Comparison of ENCODE assay signal across 1 cellular context in the genomic region with DNA sequence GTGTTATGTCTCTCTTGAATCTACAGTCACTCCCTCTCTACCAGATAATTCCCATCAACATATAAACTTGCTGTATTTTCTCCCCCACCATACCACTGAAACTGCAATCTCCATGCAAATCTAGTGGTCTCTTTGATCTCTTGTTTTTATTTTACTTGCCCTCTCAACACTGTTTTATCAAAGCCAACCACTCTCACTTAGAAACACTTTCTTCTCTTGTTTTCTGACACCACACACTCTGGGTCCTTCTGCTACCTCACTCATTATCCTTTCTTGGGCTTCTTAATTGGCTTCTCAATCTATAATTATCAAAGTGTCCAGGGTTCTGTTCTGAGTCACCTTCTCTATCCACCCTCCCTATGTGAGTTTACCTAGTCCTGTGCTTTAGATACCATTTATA.
TF ChIP-seq lines count a peak whose summit lies in the region.

No MANE protein-coding gene starts in this region.

TF ChIP-seq in K562, 482 proteins besides CTCF, POLR2A, EP300 and RAD21:
- TF ChIP-seq, protein P1, sequence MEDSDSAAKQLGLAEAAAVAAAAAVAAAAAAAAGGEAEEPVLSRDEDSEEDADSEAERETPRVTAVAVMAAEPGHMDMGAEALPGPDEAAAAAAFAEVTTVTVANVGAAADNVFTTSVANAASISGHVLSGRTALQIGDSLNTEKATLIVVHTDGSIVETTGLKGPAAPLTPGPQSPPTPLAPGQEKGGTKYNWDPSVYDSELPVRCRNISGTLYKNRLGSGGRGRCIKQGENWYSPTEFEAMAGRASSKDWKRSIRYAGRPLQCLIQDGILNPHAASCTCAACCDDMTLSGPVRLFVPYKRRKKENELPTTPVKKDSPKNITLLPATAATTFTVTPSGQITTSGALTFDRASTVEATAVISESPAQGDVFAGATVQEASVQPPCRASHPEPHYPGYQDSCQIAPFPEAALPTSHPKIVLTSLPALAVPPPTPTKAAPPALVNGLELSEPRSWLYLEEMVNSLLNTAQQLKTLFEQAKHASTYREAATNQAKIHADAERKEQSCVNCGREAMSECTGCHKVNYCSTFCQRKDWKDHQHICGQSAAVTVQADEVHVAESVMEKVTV (CRISPR knock-in tag; IDR thresholded peaks at IDR 0.05) = no peak
- TF ChIP-seq DPF2 (IDR thresholded peaks at IDR 0.05) (0 out of 2 replicates have a peak, but pooled peaks have one; percentile 16), POU5F1 (IDR thresholded peaks at IDR 0.05; ENCODE audit: borderline replicate concordance, low read depth, low read length, partially characterized antibody) (no peak), CC2D1A (IDR thresholded peaks at IDR 0.05) (no peak), ZNF140 (CRISPR knock-in tag; IDR thresholded peaks at IDR 0.05) (no peak), YBX1 (IDR thresholded peaks at IDR 0.05) (no peak), CBFA2T3 (IDR thresholded peaks at IDR 0.05) (peak; percentile 42; the same call in 1 of the 2 replicates), HMG20B (CRISPR knock-in tag; IDR thresholded peaks at IDR 0.05) (no peak), LEF1 (IDR thresholded peaks at IDR 0.05) (peak; percentile 87), ZNF766 (CRISPR knock-in tag; conservative IDR thresholded peaks at IDR 0.05) (no peak), U2AF2 (optimal IDR thresholded peaks at IDR 0.05; ENCODE audit: low read depth, low read length) (no peak), FOXM1 (IDR thresholded peaks at IDR 0.05; ENCODE audit: low read depth) (no peak), FOXM1 (CRISPR knock-in tag; IDR thresholded peaks at IDR 0.05; ENCODE audit: low read depth) (no peak), NFXL1 (CRISPR knock-in tag; IDR thresholded peaks at IDR 0.05) (no peak), ETS2 (tag; IDR thresholded peaks at IDR 0.05; ENCODE audit: borderline replicate concordance, poor library complexity, severe bottlenecking) (no peak), SIN3B (IDR thresholded peaks at IDR 0.05; ENCODE audit: low read depth) (no peak), TCF7 (IDR thresholded peaks at IDR 0.05; ENCODE audit: borderline replicate concordance) (peak; percentile 83; the same call in 1 of the 2 replicates)
- TF ChIP-seq, protein P2, sequence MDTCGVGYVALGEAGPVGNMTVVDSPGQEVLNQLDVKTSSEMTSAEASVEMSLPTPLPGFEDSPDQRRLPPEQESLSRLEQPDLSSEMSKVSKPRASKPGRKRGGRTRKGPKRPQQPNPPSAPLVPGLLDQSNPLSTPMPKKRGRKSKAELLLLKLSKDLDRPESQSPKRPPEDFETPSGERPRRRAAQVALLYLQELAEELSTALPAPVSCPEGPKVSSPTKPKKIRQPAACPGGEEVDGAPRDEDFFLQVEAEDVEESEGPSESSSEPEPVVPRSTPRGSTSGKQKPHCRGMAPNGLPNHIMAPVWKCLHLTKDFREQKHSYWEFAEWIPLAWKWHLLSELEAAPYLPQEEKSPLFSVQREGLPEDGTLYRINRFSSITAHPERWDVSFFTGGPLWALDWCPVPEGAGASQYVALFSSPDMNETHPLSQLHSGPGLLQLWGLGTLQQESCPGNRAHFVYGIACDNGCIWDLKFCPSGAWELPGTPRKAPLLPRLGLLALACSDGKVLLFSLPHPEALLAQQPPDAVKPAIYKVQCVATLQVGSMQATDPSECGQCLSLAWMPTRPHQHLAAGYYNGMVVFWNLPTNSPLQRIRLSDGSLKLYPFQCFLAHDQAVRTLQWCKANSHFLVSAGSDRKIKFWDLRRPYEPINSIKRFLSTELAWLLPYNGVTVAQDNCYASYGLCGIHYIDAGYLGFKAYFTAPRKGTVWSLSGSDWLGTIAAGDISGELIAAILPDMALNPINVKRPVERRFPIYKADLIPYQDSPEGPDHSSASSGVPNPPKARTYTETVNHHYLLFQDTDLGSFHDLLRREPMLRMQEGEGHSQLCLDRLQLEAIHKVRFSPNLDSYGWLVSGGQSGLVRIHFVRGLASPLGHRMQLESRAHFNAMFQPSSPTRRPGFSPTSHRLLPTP (IDR thresholded peaks at IDR 0.05; ENCODE audit: borderline replicate concordance, extremely low read depth, insufficient read length) = no peak
- TF ChIP-seq, protein P3, sequence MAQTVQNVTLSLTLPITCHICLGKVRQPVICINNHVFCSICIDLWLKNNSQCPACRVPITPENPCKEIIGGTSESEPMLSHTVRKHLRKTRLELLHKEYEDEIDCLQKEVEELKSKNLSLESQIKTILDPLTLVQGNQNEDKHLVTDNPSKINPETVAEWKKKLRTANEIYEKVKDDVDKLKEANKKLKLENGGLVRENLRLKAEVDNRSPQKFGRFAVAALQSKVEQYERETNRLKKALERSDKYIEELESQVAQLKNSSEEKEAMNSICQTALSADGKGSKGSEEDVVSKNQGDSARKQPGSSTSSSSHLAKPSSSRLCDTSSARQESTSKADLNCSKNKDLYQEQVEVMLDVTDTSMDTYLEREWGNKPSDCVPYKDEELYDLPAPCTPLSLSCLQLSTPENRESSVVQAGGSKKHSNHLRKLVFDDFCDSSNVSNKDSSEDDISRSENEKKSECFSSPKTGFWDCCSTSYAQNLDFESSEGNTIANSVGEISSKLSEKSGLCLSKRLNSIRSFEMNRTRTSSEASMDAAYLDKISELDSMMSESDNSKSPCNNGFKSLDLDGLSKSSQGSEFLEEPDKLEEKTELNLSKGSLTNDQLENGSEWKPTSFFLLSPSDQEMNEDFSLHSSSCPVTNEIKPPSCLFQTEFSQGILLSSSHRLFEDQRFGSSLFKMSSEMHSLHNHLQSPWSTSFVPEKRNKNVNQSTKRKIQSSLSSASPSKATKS (CRISPR knock-in tag; IDR thresholded peaks at IDR 0.05) = no peak
- TF ChIP-seq, protein P4, sequence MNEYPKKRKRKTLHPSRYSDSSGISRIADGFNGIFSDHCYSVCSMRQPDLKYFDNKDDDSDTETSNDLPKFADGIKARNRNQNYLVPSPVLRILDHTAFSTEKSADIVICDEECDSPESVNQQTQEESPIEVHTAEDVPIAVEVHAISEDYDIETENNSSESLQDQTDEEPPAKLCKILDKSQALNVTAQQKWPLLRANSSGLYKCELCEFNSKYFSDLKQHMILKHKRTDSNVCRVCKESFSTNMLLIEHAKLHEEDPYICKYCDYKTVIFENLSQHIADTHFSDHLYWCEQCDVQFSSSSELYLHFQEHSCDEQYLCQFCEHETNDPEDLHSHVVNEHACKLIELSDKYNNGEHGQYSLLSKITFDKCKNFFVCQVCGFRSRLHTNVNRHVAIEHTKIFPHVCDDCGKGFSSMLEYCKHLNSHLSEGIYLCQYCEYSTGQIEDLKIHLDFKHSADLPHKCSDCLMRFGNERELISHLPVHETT (CRISPR knock-in tag; conservative IDR thresholded peaks at IDR 0.05 in 1 of 2, IDR thresholded peaks at IDR 0.05 in 1 of 2) = no peak
- TF ChIP-seq, protein P5, sequence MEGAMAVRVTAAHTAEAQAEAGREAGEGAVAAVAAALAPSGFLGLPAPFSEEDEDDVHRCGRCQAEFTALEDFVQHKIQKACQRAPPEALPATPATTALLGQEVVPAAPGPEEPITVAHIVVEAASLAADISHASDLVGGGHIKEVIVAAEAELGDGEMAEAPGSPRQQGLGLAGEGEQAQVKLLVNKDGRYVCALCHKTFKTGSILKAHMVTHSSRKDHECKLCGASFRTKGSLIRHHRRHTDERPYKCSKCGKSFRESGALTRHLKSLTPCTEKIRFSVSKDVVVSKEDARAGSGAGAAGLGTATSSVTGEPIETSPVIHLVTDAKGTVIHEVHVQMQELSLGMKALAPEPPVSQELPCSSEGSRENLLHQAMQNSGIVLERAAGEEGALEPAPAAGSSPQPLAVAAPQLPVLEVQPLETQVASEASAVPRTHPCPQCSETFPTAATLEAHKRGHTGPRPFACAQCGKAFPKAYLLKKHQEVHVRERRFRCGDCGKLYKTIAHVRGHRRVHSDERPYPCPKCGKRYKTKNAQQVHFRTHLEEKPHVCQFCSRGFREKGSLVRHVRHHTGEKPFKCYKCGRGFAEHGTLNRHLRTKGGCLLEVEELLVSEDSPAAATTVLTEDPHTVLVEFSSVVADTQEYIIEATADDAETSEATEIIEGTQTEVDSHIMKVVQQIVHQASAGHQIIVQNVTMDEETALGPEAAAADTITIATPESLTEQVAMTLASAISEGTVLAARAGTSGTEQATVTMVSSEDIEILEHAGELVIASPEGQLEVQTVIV (CRISPR knock-in tag; IDR thresholded peaks at IDR 0.05; ENCODE audit: borderline replicate concordance) = no peak
- TF ChIP-seq, protein P6, sequence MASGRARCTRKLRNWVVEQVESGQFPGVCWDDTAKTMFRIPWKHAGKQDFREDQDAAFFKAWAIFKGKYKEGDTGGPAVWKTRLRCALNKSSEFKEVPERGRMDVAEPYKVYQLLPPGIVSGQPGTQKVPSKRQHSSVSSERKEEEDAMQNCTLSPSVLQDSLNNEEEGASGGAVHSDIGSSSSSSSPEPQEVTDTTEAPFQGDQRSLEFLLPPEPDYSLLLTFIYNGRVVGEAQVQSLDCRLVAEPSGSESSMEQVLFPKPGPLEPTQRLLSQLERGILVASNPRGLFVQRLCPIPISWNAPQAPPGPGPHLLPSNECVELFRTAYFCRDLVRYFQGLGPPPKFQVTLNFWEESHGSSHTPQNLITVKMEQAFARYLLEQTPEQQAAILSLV (tag; IDR thresholded peaks at IDR 0.05) = no peak
- TF ChIP-seq, protein P7, sequence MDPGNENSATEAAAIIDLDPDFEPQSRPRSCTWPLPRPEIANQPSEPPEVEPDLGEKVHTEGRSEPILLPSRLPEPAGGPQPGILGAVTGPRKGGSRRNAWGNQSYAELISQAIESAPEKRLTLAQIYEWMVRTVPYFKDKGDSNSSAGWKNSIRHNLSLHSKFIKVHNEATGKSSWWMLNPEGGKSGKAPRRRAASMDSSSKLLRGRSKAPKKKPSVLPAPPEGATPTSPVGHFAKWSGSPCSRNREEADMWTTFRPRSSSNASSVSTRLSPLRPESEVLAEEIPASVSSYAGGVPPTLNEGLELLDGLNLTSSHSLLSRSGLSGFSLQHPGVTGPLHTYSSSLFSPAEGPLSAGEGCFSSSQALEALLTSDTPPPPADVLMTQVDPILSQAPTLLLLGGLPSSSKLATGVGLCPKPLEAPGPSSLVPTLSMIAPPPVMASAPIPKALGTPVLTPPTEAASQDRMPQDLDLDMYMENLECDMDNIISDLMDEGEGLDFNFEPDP (CRISPR knock-in tag; IDR thresholded peaks at IDR 0.05) = no peak
